16 cellular contexts compared by ENCODE assay signal in genomic region chr11:13101836-13102574, GRCh38.
A peak's percentile ranks its signal among the peaks of the same experiment; 100 is the strongest.
DNase-seq lines count a peak whose midpoint lies in the region; ATAC-seq and TF ChIP-seq lines count a peak whose summit lies in the region.
"Had no signal": no experiment of that assay in that cellular context is flagged by ENCODE, and none has a peak within 500 bp of the region (broad histone marks: within the 10 kb centered on the region; RNA-seq: fewer than 3 reads in every experiment).

No MANE protein-coding gene starts in this region.

- H3K23ac ChIP-seq in mesenchymal stem cell (ENCODE audit: low read length in 2 of 2) = no peak overlapping the region

- no peaks in the 10 kb centered on the region for H3K27me3 ChIP-seq in NT2/D1 (ENCODE audit: insufficient read depth, insufficient read length)
- peaks cover 0 to 49% of the 10 kb centered on the region in 2 experiments for H3K27me3 ChIP-seq in mesenchymal stem cell (ENCODE audit: control insufficient read depth in 1 of 2, insufficient read depth in 1 of 2, low read length in 2 of 2)
- no peaks in the 10 kb centered on the region for H3K27me3 ChIP-seq in upper lobe of right lung
- no peaks in the 10 kb centered on the region for H3K27me3 ChIP-seq in esophagus squamous epithelium

- no peak overlapping the region for H4K8ac ChIP-seq in mesenchymal stem cell (ENCODE audit: low read length)

- H3K4me3 ChIP-seq in NT2/D1 (ENCODE audit: insufficient read length, low read depth) = no peak overlapping the region
- H3K4me3 ChIP-seq in mesenchymal stem cell (ENCODE audit: insufficient read depth in 1 of 2, low read depth in 1 of 2, low read length in 2 of 2) = no peak overlapping the region
- no peak overlapping the region for H3K4me3 ChIP-seq in upper lobe of right lung
- H3K4me3 ChIP-seq in esophagus squamous epithelium = no peak overlapping the region
- H3K4me3 ChIP-seq: left ventricle myocardium inferior had no signal

- H2BK5ac ChIP-seq in mesenchymal stem cell (ENCODE audit: low read depth, low read length, poor library complexity, severe bottlenecking) = no peak overlapping the region

- peak; percentile 37 for ATAC-seq in GM18873 (IDR thresholded peaks at IDR 0.05; ENCODE audit: low FRiP score, unreplicated experiment)
- ATAC-seq in HG02943 (IDR thresholded peaks at IDR 0.05; ENCODE audit: low read depth, unreplicated experiment) = peak; percentile 50
- no peak for ATAC-seq in HG03520 (IDR thresholded peaks at IDR 0.05; ENCODE audit: unreplicated experiment)
- ATAC-seq in upper lobe of right lung = no peak

- intact Hi-C loops in upper lobe of right lung (cut with DNase I) (no loop called here), esophagus squamous epithelium (cut with DNase I) (no loop called here)

- H3K9me3 ChIP-seq in NT2/D1 (ENCODE audit: insufficient read depth, low read length) (no peaks in the 10 kb centered on the region), mesenchymal stem cell (ENCODE audit: control insufficient read depth, low read length) (no peaks in the 10 kb centered on the region), upper lobe of right lung (no peaks in the 10 kb centered on the region), esophagus squamous epithelium (no peaks in the 10 kb centered on the region)
- H3K9me3 ChIP-seq: left ventricle myocardium inferior had no signal

- H2AK5ac ChIP-seq in mesenchymal stem cell (ENCODE audit: low read length, severe bottlenecking) = peak overlapping the region; percentile 39

- H2BK15ac ChIP-seq in mesenchymal stem cell (ENCODE audit: low read depth, poor library complexity, severe bottlenecking) = no peak overlapping the region

- H3K4ac ChIP-seq in mesenchymal stem cell (ENCODE audit: low read depth in 1 of 2, low read length in 2 of 2) = no peak overlapping the region

- H3K14ac ChIP-seq in mesenchymal stem cell (ENCODE audit: low read length in 2 of 2) = no peak overlapping the region

- DNase-seq in NT2/D1 (ENCODE audit: low read depth, low spot score) = peak; percentile 48
- no peak for DNase-seq in mesenchymal stem cell
- DNase-seq in activated CD4-positive, alpha-beta T cell treated with anti-CD3 and anti-CD28 coated beads for 48 hours = no peak
- DNase-seq in upper lobe of right lung = no peak
- no peak for DNase-seq in esophagus squamous epithelium (lab: John Stamatoyannopoulos, UW)
- DNase-seq: activated naive CD4-positive, alpha-beta T cell treated with anti-CD3 and anti-CD28 coated beads for 36 hours; brain microvascular endothelial cell; CD8-positive, alpha-beta memory T cell; left ventricle myocardium inferior; naive B cell; NCI-H187; NCI-H510A treated with DMSO at 0.1 percent for 48 hours; T-helper 1 cell had no signal

- H3K9ac ChIP-seq in NT2/D1 (ENCODE audit: insufficient read length, low read depth) = peak overlapping the region; percentile 17
- no peak overlapping the region for H3K9ac ChIP-seq in mesenchymal stem cell (ENCODE audit: low read length)

- H3K79me1 ChIP-seq in mesenchymal stem cell (replicated peaks; ENCODE audit: low read length, poor library complexity, severe bottlenecking) = no peaks in the 10 kb centered on the region

- H4K91ac ChIP-seq in mesenchymal stem cell (ENCODE audit: low read length) = no peak overlapping the region

- H3K18ac ChIP-seq in mesenchymal stem cell (ENCODE audit: low read depth in 1 of 2, low read length in 2 of 2) = no peak overlapping the region

- no peak overlapping the region for H3K4me2 ChIP-seq in mesenchymal stem cell (ENCODE audit: low read length, poor library complexity, severe bottlenecking)

- no peak for TF ChIP-seq POLR2A in esophagus squamous epithelium (IDR thresholded peaks at IDR 0.05)

- H3K27ac ChIP-seq in mesenchymal stem cell (ENCODE audit: low read length, poor library complexity, severe bottlenecking) (no peak overlapping the region), upper lobe of right lung (no peak overlapping the region), esophagus squamous epithelium (no peak overlapping the region)
- H3K27ac ChIP-seq: brain microvascular endothelial cell, left ventricle myocardium inferior had no signal

- TF ChIP-seq CTCF in upper lobe of right lung (IDR thresholded peaks at IDR 0.05) (no peak), esophagus squamous epithelium (IDR thresholded peaks at IDR 0.05) (no peak)

- H3K36me3 ChIP-seq in NT2/D1 (ENCODE audit: insufficient read depth, insufficient read length, low read length) (no peaks in the 10 kb centered on the region), mesenchymal stem cell (ENCODE audit: control insufficient read depth in 1 of 2, insufficient read depth in 2 of 2, low read depth in 1 of 2, low read length in 2 of 2) (no peaks in the 10 kb centered on the region), upper lobe of right lung (no peaks in the 10 kb centered on the region), esophagus squamous epithelium (no peaks in the 10 kb centered on the region)
- H3K36me3 ChIP-seq: brain microvascular endothelial cell, left ventricle myocardium inferior had no signal

- no peak overlapping the region for H2BK120ac ChIP-seq in mesenchymal stem cell (ENCODE audit: low read depth, low read length)

- H2BK12ac ChIP-seq in mesenchymal stem cell (ENCODE audit: low read length in 2 of 2) = no peak overlapping the region

- H3K4me1 ChIP-seq in NT2/D1 (ENCODE audit: insufficient read depth, insufficient read length) = peaks cover 4% of the 10 kb centered on the region
- no peaks in the 10 kb centered on the region for H3K4me1 ChIP-seq in mesenchymal stem cell (ENCODE audit: control insufficient read depth, insufficient read depth, low read depth, low read length)
- peaks cover 8% of the 10 kb centered on the region for H3K4me1 ChIP-seq in upper lobe of right lung
- peaks cover 8 to 20% (median 10%) of the 10 kb centered on the region in 3 donors for H3K4me1 ChIP-seq in esophagus squamous epithelium

- WGBS in mesenchymal stem cell = 92% methylated on average over 4 of the region's 4 CpGs
- WGBS in esophagus squamous epithelium, 2 donors = 88 to 91% methylated on average over 4 of the region's 4 CpGs

- H2AFZ ChIP-seq in mesenchymal stem cell (ENCODE audit: low read depth, low read length) = no peak overlapping the region

Comparison
In these comparisons a context has a peak if more than half of its experiments do, and no peak if none do; other contexts are left out.
1. ATAC-seq: peak in GM18873 (single experiment) and HG02943 (single experiment); none in HG03520 (single experiment) and upper lobe of right lung (single experiment).